20 cellular contexts compared by ENCODE assay signal in the genomic region with DNA sequence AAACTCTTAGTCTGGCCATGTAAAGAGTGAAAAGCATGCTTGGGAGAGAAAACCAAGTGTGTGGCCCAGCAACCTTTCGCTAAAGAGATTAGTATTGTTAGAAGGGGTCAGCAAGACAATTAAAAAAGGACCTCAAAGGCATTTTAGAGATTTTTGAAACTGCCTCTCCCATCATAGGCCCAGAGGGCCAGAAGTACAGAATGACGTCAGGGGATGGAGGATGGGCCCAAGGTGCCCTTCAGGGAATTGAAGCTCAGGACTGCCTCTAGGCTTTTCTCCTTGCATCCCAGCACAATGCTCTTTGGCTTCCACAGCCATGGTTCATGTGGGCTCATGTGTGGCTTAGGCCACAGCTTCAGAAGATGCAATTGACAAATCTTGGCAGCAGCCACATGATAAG.
DNase-seq lines count a peak whose midpoint lies in the region; ATAC-seq, FAIRE-seq and TF ChIP-seq lines count a peak whose summit lies in the region.
"Had no signal": no experiment of that assay in that cellular context is flagged by ENCODE, and none has a peak within 500 bp of the region (broad histone marks: within the 10 kb centered on the region; RNA-seq: fewer than 3 reads in every experiment).

No MANE protein-coding gene starts in this region.

- POLR2A ChIA-PET in HepG2 (lab: Yijun Ruan, JAX) = no interaction called here

- H2BK12ac ChIP-seq in neuronal stem cell (ENCODE audit: low read length) = no peak overlapping the region

- CTCF ChIA-PET in HepG2 (lab: Yijun Ruan, JAX; ENCODE audit: low intra/inter-chr PET ratio, low total read pairs) = no interaction called here

- H3K23ac ChIP-seq in neuronal stem cell (ENCODE audit: low read depth, low read length, poor library complexity) = no peak overlapping the region

- no peak overlapping the region for H2AFZ ChIP-seq in HepG2 (ENCODE audit: low read length)
- peak overlapping the region; percentile 10 for H2AFZ ChIP-seq in neuronal stem cell (ENCODE audit: low read length)
- no peak overlapping the region for H2AFZ ChIP-seq in GM23338

- FAIRE-seq in HepG2 (lab: Jason Lieb, UNC) = no peak
- FAIRE-seq: A549, D721Med, G401.6, GM12891 had no signal

- H3K9me2 ChIP-seq in GM23338 (ENCODE audit: insufficient read depth) = no peaks in the 10 kb centered on the region

- H2BK120ac ChIP-seq in neuronal stem cell (ENCODE audit: low read depth, low read length) = no peak overlapping the region

- peaks cover 3% of the 10 kb centered on the region; the same call in 1 of the 3 replicates for H3K4me1 Mint-ChIP-seq in GM23338
- H3K4me1 Mint-ChIP-seq: B cell had no signal

- no peak overlapping the region for H3K4me3 ChIP-seq in HepG2 (replicated peaks in 1 of 3; ENCODE audit: insufficient read depth in 1 of 3, low read depth in 2 of 3, low read length in 3 of 3)
- no peak overlapping the region for H3K4me3 ChIP-seq in right lobe of liver
- no peak overlapping the region for H3K4me3 ChIP-seq in neuronal stem cell (ENCODE audit: low read length in 2 of 2)
- no peak overlapping the region for H3K4me3 ChIP-seq in GM23338
- H3K4me3 ChIP-seq: A549; BLaER1 treated with 17β-estradiol and CSF1 and Interleukin-3, amounts not matched to agents 10 nM and 100 nM had no signal

- TF ChIP-seq POLR2A in HepG2 (IDR thresholded peaks at IDR 0.05; ENCODE audit: insufficient read depth in 1 of 2, low read depth in 2 of 2, low read length in 2 of 2) (no peak), right lobe of liver (IDR thresholded peaks at IDR 0.05) (no peak)

- H2BK15ac ChIP-seq in neuronal stem cell (ENCODE audit: low read length) = no peak overlapping the region

- no peaks in the 10 kb centered on the region for H3F3A ChIP-seq in GM23338 (replicated peaks; ENCODE audit: low read depth)

- no peak overlapping the region for H4K91ac ChIP-seq in neuronal stem cell (ENCODE audit: low read depth, low read length, poor library complexity)

- intact Hi-C loops in HepG2 (cut with micrococcal nuclease; ENCODE audit: unreplicated experiment) (no loop called here), right lobe of liver (cut with DNase I) (no loop called here)

- no peaks in the 10 kb centered on the region for H3K27me3 ChIP-seq in HepG2 (ENCODE audit: control insufficient read depth in 1 of 2, insufficient read depth in 2 of 2, low read length in 2 of 2)
- no peaks in the 10 kb centered on the region for H3K27me3 ChIP-seq in right lobe of liver
- H3K27me3 ChIP-seq in neuronal stem cell (ENCODE audit: control insufficient read depth in 3 of 3, insufficient read depth in 3 of 3, low read depth in 1 of 3, low read length in 3 of 3) = no peaks in the 10 kb centered on the region
- H3K27me3 ChIP-seq in GM23338 (ENCODE audit: insufficient read depth) = no peaks in the 10 kb centered on the region
- H3K27me3 ChIP-seq: BLaER1 treated with 17β-estradiol and CSF1 and Interleukin-3, amounts not matched to agents 10 nM and 100 nM had no signal

- H3K4me1 ChIP-seq in HepG2 (ENCODE audit: insufficient read depth, low read length) (no peaks in the 10 kb centered on the region), right lobe of liver (no peaks in the 10 kb centered on the region), neuronal stem cell (ENCODE audit: control insufficient read depth in 2 of 2, insufficient read depth in 1 of 2, low read depth in 1 of 2, low read length in 2 of 2) (no peaks in the 10 kb centered on the region), GM23338 (ENCODE audit: insufficient read depth) (no peaks in the 10 kb centered on the region)
- H3K4me1 ChIP-seq: A549; BLaER1 treated with 17β-estradiol and CSF1 and Interleukin-3, amounts not matched to agents 10 nM and 100 nM; Caco-2 had no signal

- ATAC-seq in HepG2 = no peak
- ATAC-seq in right lobe of liver = no peak
- no peak for ATAC-seq in GM23338
- ATAC-seq in GM18873 (IDR thresholded peaks at IDR 0.05; ENCODE audit: low FRiP score, unreplicated experiment) = no peak
- ATAC-seq: A549; CD8-positive, alpha-beta T cell had no signal

- in situ Hi-C loops in HepG2 (cut with HindIII; ENCODE audit: extremely low pct_ligation_motif_present, low pct_unique_long_range_greater_than_20kb) = no loop called here

- H2AK5ac ChIP-seq in neuronal stem cell (ENCODE audit: low read depth, low read length) = no peak overlapping the region

- H3K36me3 ChIP-seq in HepG2 (replicated peaks in 1 of 2; ENCODE audit: control insufficient read depth in 1 of 2, insufficient read depth in 2 of 2, low read length in 2 of 2) = no peaks in the 10 kb centered on the region
- no peaks in the 10 kb centered on the region for H3K36me3 ChIP-seq in right lobe of liver
- no peaks in the 10 kb centered on the region for H3K36me3 ChIP-seq in neuronal stem cell (replicated peaks in 1 of 2; ENCODE audit: control insufficient read depth in 2 of 2, insufficient read depth in 2 of 2, low read length in 2 of 2)
- no peaks in the 10 kb centered on the region for H3K36me3 ChIP-seq in GM23338 (ENCODE audit: insufficient read depth)
- H3K36me3 ChIP-seq: BLaER1 treated with 17β-estradiol and CSF1 and Interleukin-3, amounts not matched to agents 10 nM and 100 nM had no signal

- H3K4me2 ChIP-seq in HepG2 (ENCODE audit: low read depth, low read length) (no peak overlapping the region), neuronal stem cell (ENCODE audit: insufficient read depth, low read length, poor library complexity, severe bottlenecking) (no peak overlapping the region), GM23338 (no peak overlapping the region)
- H3K4me2 ChIP-seq: A549; BLaER1 treated with 17β-estradiol and CSF1 and Interleukin-3, amounts not matched to agents 10 nM and 100 nM had no signal

- WGBS in HepG2 (ENCODE audit: low lambda C conversion rate) = 2% methylated on average over 2 of the region's 2 CpGs
- WGBS in right lobe of liver (ENCODE audit: insufficient coverage, low coverage, low lambda C conversion rate, missing lambda C conversion rate) = 40% methylated on average over 2 of the region's 2 CpGs
- no CpG with 5 or more reads among the region's 2 CpGs for WGBS in neuronal stem cell (ENCODE audit: extremely low coverage in 2 of 2, insufficient read length in 2 of 2, insufficient replicate concordance in 1 of 2), 2 donors

- no peaks in the 10 kb centered on the region for H3K79me2 ChIP-seq in HepG2 (ENCODE audit: insufficient read depth, low read length)
- H3K79me2 ChIP-seq in GM23338 (replicated peaks; ENCODE audit: insufficient read depth) = no peaks in the 10 kb centered on the region

- H3K9me3 ChIP-seq in HepG2 (ENCODE audit: low read length) (no peaks in the 10 kb centered on the region), right lobe of liver (no peaks in the 10 kb centered on the region), neuronal stem cell (replicated peaks in 1 of 2; ENCODE audit: control insufficient read depth in 2 of 2, insufficient read depth in 1 of 2, low read depth in 1 of 2, low read length in 2 of 2) (peaks cover 0 to 7% of the 10 kb centered on the region in 2 donors)
- H3K9me3 ChIP-seq: A549; BLaER1 treated with 17β-estradiol and CSF1 and Interleukin-3, amounts not matched to agents 10 nM and 100 nM; Caco-2 had no signal

- no TSS peak for BruUV-seq in HepG2 (replicated peaks; lab: Mats Ljungman, UMichigan)

- DNase-seq in HepG2 (ENCODE audit: low spot score) (no peak), right lobe of liver (no peak), neuronal stem cell (ENCODE audit: low spot score) (no peak), GM23338 (ENCODE audit: low spot score) (no peak)
- DNase-seq: AML-193; Caco-2; Calu3; CD4-positive, alpha-beta T cell; CD8-positive, alpha-beta T cell; DMS79 treated with DMSO at 0.1 percent for 48 hours; GF-D8 had no signal

- TF ChIP-seq CTCF in HepG2 (CRISPR knock-in tag; IDR thresholded peaks at IDR 0.05) (no peak), right lobe of liver (IDR thresholded peaks at IDR 0.05) (no peak), GM23338 (conservative IDR thresholded peaks at IDR 0.05; ENCODE audit: low read depth in 2 of 2) (no peak)

- H3K27ac ChIP-seq in HepG2 (ENCODE audit: extremely low read length, insufficient read depth, low read length) (no peak overlapping the region), right lobe of liver (no peak overlapping the region), neuronal stem cell (replicated peaks; ENCODE audit: low read length) (no peak overlapping the region), GM23338 (ENCODE audit: low read depth) (no peak overlapping the region)
- H3K27ac ChIP-seq: 22Rv1; A549; BLaER1 treated with 17β-estradiol and CSF1 and Interleukin-3, amounts not matched to agents 10 nM and 100 nM; C4-2B had no signal

- no peak for TF ChIP-seq EP300 in HepG2 (IDR thresholded peaks at IDR 0.05; ENCODE audit: low read depth in 2 of 2, low read length in 2 of 2)
- TF ChIP-seq EP300 in HepG2 (CRISPR knock-in tag; IDR thresholded peaks at IDR 0.05; ENCODE audit: borderline replicate concordance) = no peak

- no peak overlapping the region for H4K8ac ChIP-seq in neuronal stem cell (ENCODE audit: low read depth, low read length)

- H3K18ac ChIP-seq in neuronal stem cell (ENCODE audit: low read length) = no peak overlapping the region

- no peak overlapping the region for H3K27ac Mint-ChIP-seq in GM23338
- H3K27ac Mint-ChIP-seq: B cell; CD4-positive, alpha-beta T cell; CD8-positive, alpha-beta T cell had no signal

- H2BK5ac ChIP-seq in neuronal stem cell (ENCODE audit: low read length) = no peak overlapping the region

- H3K79me1 ChIP-seq in neuronal stem cell (ENCODE audit: low read depth, low read length) = no peaks in the 10 kb centered on the region

- H4K20me1 ChIP-seq in HepG2 (ENCODE audit: insufficient read depth, low read length) (no peaks in the 10 kb centered on the region), GM23338 (replicated peaks; ENCODE audit: insufficient read depth) (no peaks in the 10 kb centered on the region)
- H4K20me1 ChIP-seq: BLaER1 treated with 17β-estradiol and CSF1 and Interleukin-3, amounts not matched to agents 10 nM and 100 nM had no signal

- no peak for TF ChIP-seq RAD21 in HepG2 (CRISPR knock-in tag; IDR thresholded peaks at IDR 0.05)

- no peaks in the 10 kb centered on the region for H3K27me3 Mint-ChIP-seq in GM23338 (ENCODE audit: insufficient read depth, low read depth, poor library complexity)
- H3K27me3 Mint-ChIP-seq: B cell; CD4-positive, alpha-beta T cell had no signal

- H3K4me3 Mint-ChIP-seq in GM23338 = no peak overlapping the region
- H3K4me3 Mint-ChIP-seq: B cell; CD4-positive, alpha-beta T cell; CD8-positive, alpha-beta T cell had no signal

- H3K9ac ChIP-seq in HepG2 (ENCODE audit: insufficient read depth, low read depth, low read length) (no peak overlapping the region), neuronal stem cell (ENCODE audit: low read depth, low read length, poor library complexity) (no peak overlapping the region)
- H3K9ac ChIP-seq: BLaER1 treated with 17β-estradiol and CSF1 and Interleukin-3, amounts not matched to agents 10 nM and 100 nM had no signal

- no peaks in the 10 kb centered on the region for H3K36me3 Mint-ChIP-seq in GM23338 (ENCODE audit: low read depth)
- H3K36me3 Mint-ChIP-seq: CD8-positive, alpha-beta T cell had no signal

- no peak overlapping the region for H3K14ac ChIP-seq in neuronal stem cell (ENCODE audit: low read length)

- no peak overlapping the region for H3K4ac ChIP-seq in neuronal stem cell (ENCODE audit: low read length)

- no peaks in the 10 kb centered on the region for H3K9me3 Mint-ChIP-seq in GM23338
- H3K9me3 Mint-ChIP-seq: CD4-positive, alpha-beta T cell had no signal

TF ChIP-seq in GM23338, 12 proteins besides CTCF, POLR2A, EP300 and RAD21 (continues in another document):
- TF ChIP-seq ZNF331 (CRISPR knock-in tag; IDR thresholded peaks at IDR 0.05; ENCODE audit: low read depth) = no peak
